Comparison of ENCODE assay signal across 14 cellular contexts in the genomic region with DNA sequence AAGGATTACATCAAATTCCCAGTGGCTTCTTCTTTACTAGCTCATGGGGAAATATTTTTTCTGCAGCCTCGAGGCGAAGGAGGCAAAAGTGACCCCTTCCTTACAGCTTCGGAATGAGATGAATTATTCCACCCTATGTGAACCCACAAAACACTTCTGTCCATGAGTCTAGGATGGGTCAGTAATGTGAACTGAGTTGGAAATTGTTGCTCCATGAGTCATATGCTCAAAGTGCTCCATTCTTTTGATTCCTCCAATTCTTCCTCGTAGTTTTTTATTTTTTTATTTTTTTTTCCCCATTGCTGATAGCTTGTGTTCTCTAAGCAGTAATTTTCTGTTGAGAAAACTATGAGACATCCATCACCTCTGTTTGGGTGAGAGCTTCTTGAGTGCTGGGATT. TPM values are rescaled to one million over a fixed set of nuclear protein-coding genes. Genes with fewer than 3 reads are reported as not detected.
DNase-seq lines count a peak whose midpoint lies in the region; ATAC-seq, FAIRE-seq and TF ChIP-seq lines count a peak whose summit lies in the region.
"Had no signal": no experiment of that assay in that cellular context is flagged by ENCODE, and none has a peak within 500 bp of the region (broad histone marks: within the 10 kb centered on the region; RNA-seq: fewer than 3 reads in every experiment).

No MANE protein-coding gene starts in this region.

- WGBS in IMR-90 (ENCODE audit: extremely low coverage in 2 of 2, insufficient read length in 1 of 2), 2 experiments, result no CpG with 5 or more reads among the region's 4 CpGs
- 58% methylated on average over 3 of the region's 4 CpGs for WGBS in mammary epithelial cell (ENCODE audit: low coverage, missing lambda C conversion rate)
- 16% methylated on average over 4 of the region's 4 CpGs for WGBS in HepG2 (ENCODE audit: low lambda C conversion rate)
- 50% methylated on average over 4 of the region's 4 CpGs for WGBS in suprapubic skin

- no peak overlapping the region for H3K4me3 ChIP-seq in IMR-90 (ENCODE audit: insufficient read depth, low read depth, low read length)
- H3K4me3 ChIP-seq in mammary epithelial cell (replicated peaks in 1 of 3; ENCODE audit: insufficient read depth in 1 of 3, low read depth in 2 of 3, low read length in 3 of 3), result no peak overlapping the region
- H3K4me3 ChIP-seq in HepG2 (replicated peaks in 1 of 3; ENCODE audit: insufficient read depth in 1 of 3, low read depth in 2 of 3, low read length in 3 of 3), result no peak overlapping the region
- H3K4me3 ChIP-seq in suprapubic skin, result no peak overlapping the region
- H3K4me3 ChIP-seq: BLaER1 had no signal

- no peak for FAIRE-seq in HepG2 (lab: Jason Lieb, UNC)

- H4K91ac ChIP-seq in IMR-90 (ENCODE audit: insufficient read depth, low read depth, low read length), result no peak overlapping the region

- no peak overlapping the region for H2BK5ac ChIP-seq in IMR-90 (ENCODE audit: low read depth, low read length, poor library complexity, severe bottlenecking)

- H3K18ac ChIP-seq in IMR-90 (ENCODE audit: low read depth, low read length), result no peak overlapping the region

- no peak for TF ChIP-seq EP300 in HepG2 (IDR thresholded peaks at IDR 0.05; ENCODE audit: low read depth in 2 of 2, low read length in 2 of 2)
- no peak for TF ChIP-seq EP300 in HepG2 (CRISPR knock-in tag; IDR thresholded peaks at IDR 0.05; ENCODE audit: borderline replicate concordance)
- TF ChIP-seq EP300 in suprapubic skin (IDR thresholded peaks at IDR 0.05), result no peak

- H3K9me1 ChIP-seq in IMR-90 (ENCODE audit: insufficient read depth, low read length), result no peaks in the 10 kb centered on the region

- ATAC-seq in IMR-90 (ENCODE audit: low read depth) (peak; percentile 95), HepG2 (no peak)
- no peak for ATAC-seq in activated T-cell treated with anti-CD3 and anti-CD28 coated beads, Interleukin-2, amount 50 U/mL, for 72 hours (replicated peaks in 1 of 2)
- ATAC-seq: activated T-helper 17 cell treated with anti-CD3 and anti-CD28 coated beads, Interleukin-2, amount 50 U/mL, for 72 hours had no signal

- H3K79me2 ChIP-seq in mammary epithelial cell (ENCODE audit: insufficient read depth, low read length) (no peaks in the 10 kb centered on the region), HepG2 (ENCODE audit: insufficient read depth, low read length) (no peaks in the 10 kb centered on the region)

- TF ChIP-seq POLR2A in IMR-90 (IDR thresholded peaks at IDR 0.05; ENCODE audit: low read depth, low read length) (no peak), HepG2 (IDR thresholded peaks at IDR 0.05; ENCODE audit: insufficient read depth in 1 of 2, low read depth in 2 of 2, low read length in 2 of 2) (no peak), suprapubic skin (IDR thresholded peaks at IDR 0.05) (no peak)

- H3K27ac Mint-ChIP-seq in activated T-cell treated with anti-CD3 and anti-CD28 coated beads, Interleukin-2, amount 50 U/mL, for 72 hours, result no peak overlapping the region
- H3K27ac Mint-ChIP-seq: activated CD4-positive, alpha-beta T cell treated with anti-CD3 and anti-CD28 coated beads, Interleukin-2, amount 10 ng/mL, durations not matched to agents 24 days and 14 days; activated T-helper 17 cell treated with anti-CD3 and anti-CD28 coated beads, Interleukin-2, amount 50 U/mL, for 72 hours; T-helper 1 cell treated with Interleukin-12 subunit alpha and Interleukin-12 subunit beta and Interleukin-4 antibody, amounts not matched to agents 30 μg/mL and 1 μg/mL, for 36 hours had no signal

- no peaks in the 10 kb centered on the region for H3K4me1 ChIP-seq in IMR-90 (ENCODE audit: control insufficient read depth, insufficient read depth, low read length)
- peaks cover 11% of the 10 kb centered on the region for H3K4me1 ChIP-seq in mammary epithelial cell (ENCODE audit: insufficient read depth, low read length)
- H3K4me1 ChIP-seq in HepG2 (ENCODE audit: insufficient read depth, low read length), result no peaks in the 10 kb centered on the region
- H3K4me1 ChIP-seq in suprapubic skin, result no peaks in the 10 kb centered on the region
- H3K4me1 ChIP-seq: BLaER1 had no signal

- H2BK120ac ChIP-seq in IMR-90 (ENCODE audit: low read depth, low read length), result no peak overlapping the region

- H3K23ac ChIP-seq in IMR-90 (ENCODE audit: low read depth, low read length), result no peak overlapping the region

- DNase-seq in AG20443 (ENCODE audit: low spot score) (peak; percentile 79), IMR-90 (peak; percentile 69), mammary epithelial cell (peak; percentile 57), HepG2 (ENCODE audit: low spot score) (peak; percentile 7), substantia nigra (lab: John Stamatoyannopoulos, UW) (no peak), suprapubic skin (ENCODE audit: low spot score in 2 of 2) (no peak), GM19240 (ENCODE audit: insufficient read length, low spot score) (no peak)
- no peak for DNase-seq in activated T-cell treated with anti-CD3 and anti-CD28 coated beads, Interleukin-2, amount 50 U/mL, for 72 hours
- DNase-seq: activated CD4-positive, alpha-beta T cell treated with anti-CD3 and anti-CD28 coated beads, Interleukin-2, amount 10 ng/mL, durations not matched to agents 24 days and 14 days; central memory CD4-positive, alpha-beta T cell; OCI-M1 had no signal

- CTCF ChIA-PET in IMR-90 (lab: Yijun Ruan, JAX) (interaction anchor here (0.6 to 1.2 kb wide), 4 partner anchors 9 to 268 kb away, joined by 3 to 4 read pairs (median 4); no protein-coding TSS in a partner anchor), mammary epithelial cell (lab: Charles Lee; ENCODE audit: low non-redundant PET) (interaction anchor here (0.6 to 0.7 kb wide), 3 partner anchors 30 to 150 kb away, joined by 4 to 9 read pairs (median 7); no protein-coding TSS in a partner anchor), HepG2 (lab: Yijun Ruan, JAX; ENCODE audit: low intra/inter-chr PET ratio, low total read pairs) (no interaction called here)

- no peak overlapping the region for H3K4me3 Mint-ChIP-seq in activated T-cell treated with anti-CD3 and anti-CD28 coated beads, Interleukin-2, amount 50 U/mL, for 72 hours
- H3K4me3 Mint-ChIP-seq: activated CD4-positive, alpha-beta T cell treated with anti-CD3 and anti-CD28 coated beads, Interleukin-2, amount 10 ng/mL, durations not matched to agents 24 days and 14 days; activated T-helper 17 cell treated with anti-CD3 and anti-CD28 coated beads, Interleukin-2, amount 50 U/mL, for 72 hours; T-helper 1 cell treated with Interleukin-12 subunit alpha and Interleukin-12 subunit beta and Interleukin-4 antibody, amounts not matched to agents 30 μg/mL and 1 μg/mL, for 36 hours had no signal

- no peak overlapping the region for H4K5ac ChIP-seq in IMR-90 (ENCODE audit: low read depth, low read length)

- H3K4me2 ChIP-seq in IMR-90 (ENCODE audit: low read depth, low read length) (no peak overlapping the region), mammary epithelial cell (ENCODE audit: insufficient read depth, low read depth, low read length) (peak overlapping the region; percentile 5), HepG2 (ENCODE audit: low read depth, low read length) (no peak overlapping the region)
- H3K4me2 ChIP-seq: BLaER1 had no signal

- H3K36me3 ChIP-seq in IMR-90 (ENCODE audit: control insufficient read depth, insufficient read depth, low read length) (no peaks in the 10 kb centered on the region), mammary epithelial cell (ENCODE audit: insufficient read depth, low read length) (no peaks in the 10 kb centered on the region), HepG2 (replicated peaks in 1 of 2; ENCODE audit: control insufficient read depth in 1 of 2, insufficient read depth in 2 of 2, low read length in 2 of 2) (no peaks in the 10 kb centered on the region), suprapubic skin (no peaks in the 10 kb centered on the region)
- H3K36me3 ChIP-seq: BLaER1 had no signal

- BruUV-seq in IMR-90 (replicated peaks; lab: Mats Ljungman, UMichigan) (no TSS peak), mammary epithelial cell (replicated peaks; lab: Mats Ljungman, UMichigan) (no TSS peak), HepG2 (replicated peaks; lab: Mats Ljungman, UMichigan) (no TSS peak)

- in situ Hi-C loops in IMR-90 (cut with MboI; ENCODE audit: low sequenced_read_pairs) (no loop called here), mammary epithelial cell (cut with MboI; ENCODE audit: low sequenced_read_pairs in 2 of 2) (no loop called here), HepG2 (cut with HindIII; ENCODE audit: extremely low pct_ligation_motif_present, low pct_unique_long_range_greater_than_20kb) (no loop called here)

- TF ChIP-seq CTCF in IMR-90 (conservative IDR thresholded peaks at IDR 0.05; ENCODE audit: low read depth, low read length), result no peak
- TF ChIP-seq CTCF in mammary epithelial cell (conservative IDR thresholded peaks at IDR 0.05 in 1 of 2, IDR thresholded peaks at IDR 0.05 in 1 of 2; ENCODE audit: extremely low read depth in 1 of 2, insufficient read depth in 1 of 2, low read depth in 1 of 2, low read length in 2 of 2), result no peak
- TF ChIP-seq CTCF in HepG2 (CRISPR knock-in tag; IDR thresholded peaks at IDR 0.05), result no peak
- TF ChIP-seq CTCF in suprapubic skin (IDR thresholded peaks at IDR 0.05), result no peak

- H3K9ac ChIP-seq in IMR-90 (ENCODE audit: low read depth, low read length) (no peak overlapping the region), mammary epithelial cell (ENCODE audit: insufficient read depth, low read length) (no peak overlapping the region), HepG2 (ENCODE audit: insufficient read depth, low read depth, low read length) (no peak overlapping the region)
- H3K9ac ChIP-seq: BLaER1 had no signal

- H2AK5ac ChIP-seq in IMR-90 (ENCODE audit: low read depth, low read length), result no peak overlapping the region

- H4K20me1 ChIP-seq in IMR-90 (ENCODE audit: insufficient read depth, low read length) (no peaks in the 10 kb centered on the region), mammary epithelial cell (ENCODE audit: insufficient read depth, low read length) (no peaks in the 10 kb centered on the region), HepG2 (ENCODE audit: insufficient read depth, low read length) (no peaks in the 10 kb centered on the region)
- H4K20me1 ChIP-seq: BLaER1 had no signal

- H2AFZ ChIP-seq in IMR-90 (replicated peaks; ENCODE audit: low read length, poor library complexity) (no peak overlapping the region), mammary epithelial cell (ENCODE audit: low read depth, low read length) (no peak overlapping the region), HepG2 (ENCODE audit: low read length) (no peak overlapping the region)

- intact Hi-C loops in IMR-90 (cut with micrococcal nuclease), result no loop called here
- intact Hi-C loops in mammary epithelial cell (cut with micrococcal nuclease), result no loop called here
- intact Hi-C loops in HepG2 (cut with micrococcal nuclease; ENCODE audit: unreplicated experiment), result no loop called here

- peaks cover 33% of the 10 kb centered on the region for H3K27me3 Mint-ChIP-seq in activated T-cell treated with anti-CD3 and anti-CD28 coated beads, Interleukin-2, amount 50 U/mL, for 72 hours (ENCODE audit: low read depth)

- H3K14ac ChIP-seq in IMR-90 (replicated peaks; ENCODE audit: low read depth, low read length), result no peak overlapping the region

- no peaks in the 10 kb centered on the region for H3K36me3 Mint-ChIP-seq in activated T-cell treated with anti-CD3 and anti-CD28 coated beads, Interleukin-2, amount 50 U/mL, for 72 hours (ENCODE audit: insufficient read depth in 2 of 2)

- H2BK20ac ChIP-seq in IMR-90 (ENCODE audit: low read depth, low read length), result no peak overlapping the region

- dilution Hi-C loops in IMR-90 (cut with HindIII; ENCODE audit: low sequenced_read_pairs, unreplicated experiment), result no loop called here
- dilution Hi-C loops in mammary epithelial cell (cut with HindIII; ENCODE audit: low sequenced_read_pairs), result no loop called here

- H3K56ac ChIP-seq in IMR-90 (ENCODE audit: extremely low read depth, insufficient read depth, low read length), result no peak overlapping the region

- no peak overlapping the region for H2BK15ac ChIP-seq in IMR-90 (ENCODE audit: low read depth, low read length)

- TF ChIP-seq RAD21 in IMR-90 (IDR thresholded peaks at IDR 0.05; ENCODE audit: low read length) (no peak), HepG2 (CRISPR knock-in tag; IDR thresholded peaks at IDR 0.05) (no peak)

- H3K9me3 Mint-ChIP-seq in activated T-cell treated with anti-CD3 and anti-CD28 coated beads, Interleukin-2, amount 50 U/mL, for 72 hours, result no peaks in the 10 kb centered on the region
- H3K9me3 Mint-ChIP-seq: activated CD4-positive, alpha-beta T cell treated with anti-CD3 and anti-CD28 coated beads, Interleukin-2, amount 10 ng/mL, durations not matched to agents 24 days and 14 days; activated T-helper 17 cell treated with anti-CD3 and anti-CD28 coated beads, Interleukin-2, amount 50 U/mL, for 72 hours; T-helper 1 cell treated with Interleukin-12 subunit alpha and Interleukin-12 subunit beta and Interleukin-4 antibody, amounts not matched to agents 30 μg/mL and 1 μg/mL, for 36 hours had no signal

- H2AK9ac ChIP-seq in IMR-90 (replicated peaks; ENCODE audit: low read depth, low read length, poor library complexity), result no peak overlapping the region

- H4K8ac ChIP-seq in IMR-90 (ENCODE audit: low read depth in 2 of 2, low read length in 2 of 2), result no peak overlapping the region

- POLR2A ChIA-PET in IMR-90 (lab: Charles Lee; ENCODE audit: unreplicated experiment), result no interaction called here
- POLR2A ChIA-PET in HepG2 (lab: Yijun Ruan, JAX), result no interaction called here

- H3K4me1 Mint-ChIP-seq in activated T-cell treated with anti-CD3 and anti-CD28 coated beads, Interleukin-2, amount 50 U/mL, for 72 hours (ENCODE audit: low read depth), result no peaks in the 10 kb centered on the region
- H3K4me1 Mint-ChIP-seq: activated CD4-positive, alpha-beta T cell treated with anti-CD3 and anti-CD28 coated beads, Interleukin-2, amount 10 ng/mL, durations not matched to agents 24 days and 14 days; activated T-helper 17 cell treated with anti-CD3 and anti-CD28 coated beads, Interleukin-2, amount 50 U/mL, for 72 hours had no signal

- H3K27me3 ChIP-seq in IMR-90 (ENCODE audit: control insufficient read depth, insufficient read depth, low read length), result no peaks in the 10 kb centered on the region; the same call in 1 of the 2 replicates
- no peaks in the 10 kb centered on the region for H3K27me3 ChIP-seq in mammary epithelial cell (ENCODE audit: insufficient read depth, low read length)
- no peaks in the 10 kb centered on the region for H3K27me3 ChIP-seq in HepG2 (ENCODE audit: control insufficient read depth in 1 of 2, insufficient read depth in 2 of 2, low read length in 2 of 2)
- no peaks in the 10 kb centered on the region for H3K27me3 ChIP-seq in suprapubic skin
- H3K27me3 ChIP-seq: BLaER1 had no signal

- H3K79me1 ChIP-seq in IMR-90 (ENCODE audit: low read depth in 1 of 2, low read length in 2 of 2), result no peaks in the 10 kb centered on the region

- H3K27ac ChIP-seq in IMR-90 (ENCODE audit: insufficient read depth, low read length), result no peak overlapping the region
- H3K27ac ChIP-seq in mammary epithelial cell (ENCODE audit: insufficient read depth, low read depth, low read length), result no peak overlapping the region
- H3K27ac ChIP-seq in HepG2 (ENCODE audit: extremely low read length, insufficient read depth, low read length), result no peak overlapping the region
- H3K27ac ChIP-seq in substantia nigra (ENCODE audit: low read depth, low read length, poor library complexity, severe bottlenecking), result no peak overlapping the region
- H3K27ac ChIP-seq in suprapubic skin, result no peak overlapping the region
- H3K27ac ChIP-seq: BLaER1 had no signal

- no peak overlapping the region for H3K4ac ChIP-seq in IMR-90 (ENCODE audit: low read depth, low read length)

- H3K9me3 ChIP-seq in IMR-90 (ENCODE audit: control insufficient read depth, insufficient read depth, low read length) (no peaks in the 10 kb centered on the region), mammary epithelial cell (replicated peaks; ENCODE audit: insufficient read depth, low read length) (no peaks in the 10 kb centered on the region), HepG2 (ENCODE audit: low read length) (no peaks in the 10 kb centered on the region), suprapubic skin (no peaks in the 10 kb centered on the region)
- H3K9me3 ChIP-seq: BLaER1 had no signal

RNA-seq across cellular contexts. Expression of gene FAM204A, which starts 31.7 kb away (rescaled TPM):
- total RNA-seq in IMR-90 (2012; rRNA removed), result 50.5 and 54.3 TPM in 2 replicates
- 19.2 and 23.6 TPM in 2 replicates for polyA plus RNA-seq in IMR-90 (2012; rRNA removed)
- 7.8 and 14.2 TPM in 2 replicates for polyA plus RNA-seq in IMR-90 (2012; cell fraction: cytosol; rRNA removed)
- 4.0 and 8.0 TPM in 2 replicates for polyA plus RNA-seq in IMR-90 (2012; cell fraction: nucleus; rRNA removed; ENCODE audit: low replicate concordance)
- 10 to 100 TPM; 50.3 to 73.2 TPM for total RNA-seq in mammary epithelial cell
- polyA plus RNA-seq in mammary epithelial cell, result 24.8 TPM
- polyA minus RNA-seq in mammary epithelial cell, result 16.1 TPM
- 61.0 and 78.6 TPM in 2 replicates for total RNA-seq in HepG2 (2016; rRNA removed; fragmentation: Illumina TruSeq; extraction: Trizol)
- total RNA-seq in HepG2 (2016; cell fraction: cytosol; rRNA removed; fragmentation: Illumina TruSeq; extraction: Trizol; ENCODE audit: low read depth), result 38.8 and 43.1 TPM in 2 replicates
- 64.5 and 85.6 TPM in 2 replicates for total RNA-seq in HepG2 (2016; cell fraction: insoluble cytoplasmic fraction; rRNA removed; fragmentation: Illumina TruSeq; extraction: Trizol)
- 77.6 and 81.1 TPM in 2 replicates for total RNA-seq in HepG2 (2016; cell fraction: membrane; rRNA removed; fragmentation: Illumina TruSeq; extraction: Trizol)
- total RNA-seq in HepG2 (2016; cell fraction: nucleus; rRNA removed; fragmentation: Illumina TruSeq; extraction: Trizol), result 47.5 and 51.0 TPM in 2 replicates
- polyA plus RNA-seq in HepG2 (2011; rRNA removed), result 8.4 and 9.2 TPM in 2 replicates
- polyA plus RNA-seq in HepG2 (2011; cell fraction: cytosol; rRNA removed), result 7.0 and 7.1 TPM in 2 replicates
- 5.9 and 9.7 TPM in 2 replicates for polyA plus RNA-seq in HepG2 (2011; cell fraction: nucleus; rRNA removed)
- polyA plus RNA-seq in HepG2 (2012), result 17.1 and 25.9 TPM in 2 replicates
- 32.1 and 37.9 TPM in 2 replicates for polyA plus RNA-seq in HepG2 (2016; cell fraction: cytosol; fragmentation: Illumina TruSeq; extraction: Trizol; ENCODE audit: low read depth)
- 63.0 and 79.6 TPM in 2 replicates for polyA plus RNA-seq in HepG2 (2016; cell fraction: insoluble cytoplasmic fraction; fragmentation: Illumina TruSeq; extraction: Trizol; ENCODE audit: low read depth)
- polyA plus RNA-seq in HepG2 (2016; cell fraction: membrane; fragmentation: Illumina TruSeq; extraction: Trizol; ENCODE audit: low read depth), result 49.1 and 53.4 TPM in 2 replicates
- 37.6 and 38.1 TPM in 2 replicates for polyA plus RNA-seq in HepG2 (2016; cell fraction: nucleus; fragmentation: Illumina TruSeq; extraction: Trizol; ENCODE audit: insufficient read depth, low read depth)
- polyA minus RNA-seq in HepG2 (2011; rRNA and poly(A)+ RNA removed; ENCODE audit: low replicate concordance), result 15.6 and 26.8 TPM in 2 replicates
- polyA minus RNA-seq in HepG2 (2011; cell fraction: cytosol; rRNA and poly(A)+ RNA removed), result 4.0 and 9.5 TPM in 2 replicates
- polyA minus RNA-seq in HepG2 (2011; cell fraction: nucleus; rRNA and poly(A)+ RNA removed), result 53.0 and 53.5 TPM in 2 replicates
- 10 to 100 TPM; 81.3 to 88.6 TPM for total RNA-seq in activated T-cell treated with anti-CD3 and anti-CD28 coated beads, Interleukin-2, amount 50 U/mL, for 72 hours
- 10 to 100 TPM; 18.2 to 45.4 (median 35.1) TPM for total RNA-seq in suprapubic skin

Comparison
In these comparisons a context has a peak if more than half of its experiments do, and no peak if none do; other contexts are left out.
1. DNase-seq: peak in AG20443 (single experiment), IMR-90 (single experiment), mammary epithelial cell (single experiment) and HepG2 (single experiment); none in substantia nigra (0 of 49), activated T-cell treated with anti-CD3 and anti-CD28 coated beads, Interleukin-2, amount 50 U/mL, for 72 hours (0 of 2), suprapubic skin (0 of 2) and GM19240 (single experiment).